In the genomic region with DNA sequence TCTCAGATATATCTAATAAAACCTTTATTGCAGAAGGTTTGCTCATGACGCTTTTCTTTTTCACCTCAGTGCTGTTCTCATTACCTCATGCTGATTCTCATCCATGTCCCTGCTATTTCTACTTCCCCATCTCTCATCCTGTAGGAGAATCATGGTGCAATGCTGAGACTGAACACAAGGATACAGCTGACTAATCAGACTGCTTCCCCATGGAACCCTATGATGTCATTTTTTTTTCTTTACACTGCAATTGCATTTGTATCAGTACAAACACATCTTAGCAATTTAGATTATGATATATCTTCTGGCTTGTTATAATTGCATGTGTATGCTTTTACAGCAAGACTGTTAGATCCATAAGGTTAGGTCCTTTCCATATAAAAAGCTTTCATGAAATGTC, we compare ENCODE assay signal across 12 cellular contexts.
A peak's percentile ranks its signal among the peaks of the same experiment; 100 is the strongest.
DNase-seq lines count a peak whose midpoint lies in the region; ATAC-seq and TF ChIP-seq lines count a peak whose summit lies in the region.
"Had no signal": no experiment of that assay in that cellular context is flagged by ENCODE, and none has a peak within 500 bp of the region (broad histone marks: within the 10 kb centered on the region; RNA-seq: fewer than 3 reads in every experiment).

No MANE protein-coding gene starts in this region.

- no peaks in the 10 kb centered on the region for H3K9me3 ChIP-seq in AG04450 (ENCODE audit: control insufficient read depth, insufficient read depth, low read length)
- no peaks in the 10 kb centered on the region for H3K9me3 ChIP-seq in HCT116 (ENCODE audit: control insufficient read depth in 1 of 2, insufficient read depth in 1 of 2, low read depth in 1 of 2, low read length in 2 of 2)
- no peaks in the 10 kb centered on the region for H3K9me3 ChIP-seq in gastroesophageal sphincter
- no peaks in the 10 kb centered on the region for H3K9me3 ChIP-seq in naive thymus-derived CD4-positive, alpha-beta T cell (ENCODE audit: control insufficient read depth in 2 of 3, low read length in 3 of 3)
- H3K9me3 ChIP-seq: pancreas had no signal

- peak; percentile 74 for ATAC-seq in HCT116
- peak; percentile 69 for ATAC-seq in WTC11
- ATAC-seq in gastroesophageal sphincter, result no peak
- no peak for ATAC-seq in naive thymus-derived CD4-positive, alpha-beta T cell
- ATAC-seq: pancreas had no signal

- no peaks in the 10 kb centered on the region for H3K79me2 ChIP-seq in HCT116 (ENCODE audit: insufficient read depth, low read length)

- no peaks in the 10 kb centered on the region for H3K36me3 Mint-ChIP-seq in WTC11
- no peaks in the 10 kb centered on the region for H3K36me3 Mint-ChIP-seq in naive thymus-derived CD4-positive, alpha-beta T cell
- H3K36me3 Mint-ChIP-seq: CD4-positive, alpha-beta memory T cell had no signal

- DNase-seq in AG04450 (ENCODE audit: low read depth, low spot score) (no peak), HCT116 (ENCODE audit: low read depth, low spot score) (peak; percentile 21), WTC11 (ENCODE audit: low spot score) (no peak), iPS-NIHi11 (ENCODE audit: low spot score) (peak; percentile 26), NCI-H524 treated with DMSO at 0.1 percent for 48 hours (lab: John Stamatoyannopoulos, UW) (no peak), NCI-H1436 treated with DMSO at 0.1 percent for 48 hours (lab: John Stamatoyannopoulos, UW) (no peak)
- DNase-seq in naive thymus-derived CD4-positive, alpha-beta T cell, result no peak
- DNase-seq: CD4-positive, alpha-beta memory T cell; NK-92 treated with Interleukin-12 subunit alpha and Interleukin-12 subunit beta, amount 100 ng/mL, for 24 hours; pancreas had no signal

- no TSS peak for BruUV-seq in HCT116 (replicated peaks; lab: Mats Ljungman, UMichigan)

- H3K4me1 Mint-ChIP-seq in WTC11, result peaks cover 15% of the 10 kb centered on the region
- H3K4me1 Mint-ChIP-seq in naive thymus-derived CD4-positive, alpha-beta T cell, result peaks cover 0 to 27% (median 7%) of the 10 kb centered on the region in 7 donors
- H3K4me1 Mint-ChIP-seq: CD4-positive, alpha-beta memory T cell had no signal

- H3K9me3 Mint-ChIP-seq in WTC11, result no peaks in the 10 kb centered on the region
- H3K9me3 Mint-ChIP-seq in naive thymus-derived CD4-positive, alpha-beta T cell, result peaks cover 0 to 2% (median 0%) of the 10 kb centered on the region in 11 donors
- H3K9me3 Mint-ChIP-seq: activated T-helper 2 cell treated with anti-CD3 and anti-CD28 coated beads, Interferon-gamma antibody, Interleukin-2, Interleukin-4, amounts not matched to agents 10 μg/mL and 5 μg/mL and 100 μg/mL, durations not matched to agents 14 hours and 24 hours and 36 hours had no signal

- H3K4me1 ChIP-seq in HCT116 (ENCODE audit: control insufficient read depth in 1 of 2, insufficient read depth in 2 of 2, low read length in 2 of 2) (no peaks in the 10 kb centered on the region), gastroesophageal sphincter (peaks cover 0 to 6% (median 0%) of the 10 kb centered on the region in 3 donors)
- H3K4me1 ChIP-seq in naive thymus-derived CD4-positive, alpha-beta T cell (ENCODE audit: control insufficient read depth in 2 of 2, insufficient read depth in 2 of 2, low read length in 2 of 2), result no peaks in the 10 kb centered on the region
- H3K4me1 ChIP-seq: pancreas had no signal

- TF ChIP-seq CTCF in AG04450 (IDR thresholded peaks at IDR 0.05; ENCODE audit: low read depth, low read length) (peak; percentile 41), HCT116 (IDR thresholded peaks at IDR 0.05 in 2 of 3, conservative IDR thresholded peaks at IDR 0.05 in 1 of 3; ENCODE audit: borderline replicate concordance in 1 of 3, insufficient read depth in 1 of 3, low read depth in 2 of 3, low read length in 2 of 3) (peak in 2 of 3 experiments; percentile 25 to 37; a peak in 3 of 6 replicates), WTC11 (IDR thresholded peaks at IDR 0.05) (no peak), gastroesophageal sphincter (IDR thresholded peaks at IDR 0.05) (no peak)

- TF ChIP-seq POLR2A in HCT116 (IDR thresholded peaks at IDR 0.05; ENCODE audit: borderline replicate concordance, extremely low read depth, insufficient read depth, insufficient read length), result no peak
- TF ChIP-seq POLR2A in gastroesophageal sphincter (IDR thresholded peaks at IDR 0.05), result no peak

- no peak overlapping the region for H3K27ac Mint-ChIP-seq in WTC11
- H3K27ac Mint-ChIP-seq in naive thymus-derived CD4-positive, alpha-beta T cell, result no peak overlapping the region
- H3K27ac Mint-ChIP-seq: activated T-helper 2 cell treated with anti-CD3 and anti-CD28 coated beads, Interferon-gamma antibody, Interleukin-2, Interleukin-4, amounts not matched to agents 10 μg/mL and 5 μg/mL and 100 μg/mL, durations not matched to agents 14 hours and 24 hours and 36 hours had no signal

- no peak overlapping the region for H3K4me3 Mint-ChIP-seq in WTC11
- H3K4me3 Mint-ChIP-seq in naive thymus-derived CD4-positive, alpha-beta T cell, result no peak overlapping the region
- H3K4me3 Mint-ChIP-seq: CD4-positive, alpha-beta memory T cell had no signal

- H3K27me3 ChIP-seq in AG04450 (ENCODE audit: control insufficient read depth, insufficient read depth, low read length), result no peaks in the 10 kb centered on the region
- no peaks in the 10 kb centered on the region for H3K27me3 ChIP-seq in HCT116 (ENCODE audit: insufficient read depth, low read length)
- H3K27me3 ChIP-seq in gastroesophageal sphincter, result no peaks in the 10 kb centered on the region
- no peaks in the 10 kb centered on the region for H3K27me3 ChIP-seq in naive thymus-derived CD4-positive, alpha-beta T cell (ENCODE audit: control insufficient read depth in 2 of 2, insufficient read depth in 2 of 2, low read length in 2 of 2)
- H3K27me3 ChIP-seq: pancreas had no signal

- H3K9ac ChIP-seq in HCT116 (ENCODE audit: low read length), result no peak overlapping the region

- no peaks in the 10 kb centered on the region for H3K9me2 ChIP-seq in HCT116 (ENCODE audit: insufficient read depth)

- H3K27me3 Mint-ChIP-seq in WTC11 (ENCODE audit: low read depth), result no peaks in the 10 kb centered on the region
- H3K27me3 Mint-ChIP-seq in naive thymus-derived CD4-positive, alpha-beta T cell, result no peaks in the 10 kb centered on the region
- H3K27me3 Mint-ChIP-seq: CD4-positive, alpha-beta memory T cell had no signal

- RAD21 ChIA-PET in HCT116 (lab: Charles Lee; ENCODE audit: low non-redundant PET in 1 of 2, low total read pairs in 2 of 2, uncharacterized antibody in 2 of 2, unreplicated experiment in 2 of 2), result no interaction called here

- no peak overlapping the region for H2AFZ ChIP-seq in HCT116 (ENCODE audit: low read depth, low read length, poor library complexity, severe bottlenecking)

- no peak for TF ChIP-seq EP300 in gastroesophageal sphincter (IDR thresholded peaks at IDR 0.05)

- no peak for TF ChIP-seq RAD21 in HCT116 (IDR thresholded peaks at IDR 0.05; ENCODE audit: low read depth)

- H3K27ac ChIP-seq in AG04450 (ENCODE audit: low read depth, low read length) (no peak overlapping the region), HCT116 (ENCODE audit: low read depth, low read length) (no peak overlapping the region), gastroesophageal sphincter (no peak overlapping the region)
- no peak overlapping the region for H3K27ac ChIP-seq in naive thymus-derived CD4-positive, alpha-beta T cell (ENCODE audit: low read depth, low read length)
- H3K27ac ChIP-seq: pancreas had no signal

- H3K4me3 ChIP-seq in AG04450 (ENCODE audit: low read depth, low read length) (no peak overlapping the region), HCT116 (replicated peaks in 1 of 2; ENCODE audit: low read depth in 1 of 2, low read length in 2 of 2) (no peak overlapping the region), gastroesophageal sphincter (no peak overlapping the region)
- H3K4me3 ChIP-seq in naive thymus-derived CD4-positive, alpha-beta T cell (ENCODE audit: low read length), result no peak overlapping the region
- H3K4me3 ChIP-seq: pancreas had no signal

- H3K36me3 ChIP-seq in HCT116 (ENCODE audit: control insufficient read depth in 1 of 2, insufficient read depth in 2 of 2, low read length in 2 of 2) (no peaks in the 10 kb centered on the region), gastroesophageal sphincter (no peaks in the 10 kb centered on the region)
- H3K36me3 ChIP-seq in naive thymus-derived CD4-positive, alpha-beta T cell (ENCODE audit: control insufficient read depth in 2 of 3, insufficient read depth in 3 of 3, low read length in 3 of 3), result no peaks in the 10 kb centered on the region
- H3K36me3 ChIP-seq: pancreas had no signal

- POLR2A ChIA-PET in AG04450 (lab: Yijun Ruan, JAX), result no interaction called here
- POLR2A ChIA-PET in HCT116 (lab: Charles Lee), result no interaction called here
- POLR2A ChIA-PET in WTC11 (lab: Charles Lee), result no interaction called here
- POLR2A ChIA-PET in naive thymus-derived CD4-positive, alpha-beta T cell (lab: Charles Lee), result no interaction called here

- intact Hi-C loops in HCT116 (cut with micrococcal nuclease), result no loop called here
- intact Hi-C loops in naive thymus-derived CD4-positive, alpha-beta T cell (cut with micrococcal nuclease), result loop anchor here in 1 of 2 donors (5.0 kb wide), 1 partner anchor 41 kb away; no protein-coding TSS in a partner anchor

- no peak overlapping the region for H3K4me2 ChIP-seq in HCT116 (ENCODE audit: low read length)

- WGBS in gastroesophageal sphincter (ENCODE audit: low coverage in 1 of 2), 2 donors, result 71% methylated on average over 1 of the region's 1 CpG; no CpG with 5 or more reads in 1 of the 2 donors

- CTCF ChIA-PET in AG04450 (lab: Charles Lee) (no interaction called here), HCT116 (lab: Charles Lee) (no interaction called here), WTC11 (lab: Charles Lee) (interaction anchor here (0.6 kb wide), 1 partner anchor 154 kb away, joined by 4 read pairs; no protein-coding TSS in a partner anchor)
- CTCF ChIA-PET in naive thymus-derived CD4-positive, alpha-beta T cell (lab: Charles Lee), result no interaction called here

- H4K20me1 ChIP-seq in HCT116 (ENCODE audit: insufficient read depth), result no peaks in the 10 kb centered on the region

TF ChIP-seq in HCT116, 20 proteins besides CTCF, POLR2A, EP300 and RAD21:
- no peak for TF ChIP-seq ZNF274 (IDR thresholded peaks at IDR 0.05; ENCODE audit: low read depth, low read length)
- TF ChIP-seq TCF7L2 (IDR thresholded peaks at IDR 0.05; ENCODE audit: borderline replicate concordance, extremely low read depth, insufficient read depth, insufficient read length), result no peak
- no peak for TF ChIP-seq ZFX (IDR thresholded peaks at IDR 0.05)

TF ChIP-seq in WTC11, 78 proteins besides CTCF, POLR2A, EP300 and RAD21 (continues in another document):
- no peak for TF ChIP-seq TP53 (CRISPR knock-in tag; IDR thresholded peaks at IDR 0.05)
- TF ChIP-seq ZNF416 (CRISPR knock-in tag; IDR thresholded peaks at IDR 0.05), result no peak
- no peak for TF ChIP-seq MYBL2 (CRISPR knock-in tag; IDR thresholded peaks at IDR 0.05)
- TF ChIP-seq NFE2L1 (CRISPR knock-in tag; IDR thresholded peaks at IDR 0.05), result no peak

Comparison
In these comparisons a context has a peak if more than half of its experiments do, and no peak if none do; other contexts are left out.
1. DNase-seq: peak in HCT116 (single experiment) and iPS-NIHi11 (single experiment); none in AG04450 (single experiment), WTC11 (single experiment), naive thymus-derived CD4-positive, alpha-beta T cell (0 of 9), NCI-H524 treated with DMSO at 0.1 percent for 48 hours (single experiment) and NCI-H1436 treated with DMSO at 0.1 percent for 48 hours (single experiment).
2. CTCF ChIP-seq: peak in AG04450 (single experiment) and HCT116 (2 of 3); none in WTC11 (single experiment) and gastroesophageal sphincter (0 of 4).
3. ATAC-seq: peak in HCT116 (single experiment) and WTC11 (single experiment); none in gastroesophageal sphincter (single experiment) and naive thymus-derived CD4-positive, alpha-beta T cell (single experiment).